Comparison of ENCODE assay signal across 10 cellular contexts in genomic region chr1:221724931-221725605, GRCh38. TPM values are rescaled to one million over a fixed set of nuclear protein-coding genes. Genes with fewer than 3 reads are reported as not detected.
DNase-seq lines count a peak whose midpoint lies in the region; ATAC-seq and TF ChIP-seq lines count a peak whose summit lies in the region.
"Had no signal": no experiment of that assay in that cellular context is flagged by ENCODE, and none has a peak within 500 bp of the region (broad histone marks: within the 10 kb centered on the region; RNA-seq: fewer than 3 reads in every experiment).

No MANE protein-coding gene starts in this region.

- no peak overlapping the region for H2AFZ ChIP-seq in ACC112 (ENCODE audit: low read length, unreplicated experiment)

- DNase-seq in M059J (ENCODE audit: low read depth) = peak; percentile 78
- DNase-seq in body of pancreas = no peak
- DNase-seq in lower lobe of right lung = peak; percentile 60
- no peak for DNase-seq in G401 (ENCODE audit: low spot score)
- no peak for DNase-seq in 8988T
- DNase-seq in NCI-H1105 (lab: John Stamatoyannopoulos, UW) = no peak
- no peak for DNase-seq in WTC11 (ENCODE audit: low spot score)
- DNase-seq: DMS 273 treated with DMSO at 0.1 percent for 48 hours had no signal

- POLR2A ChIA-PET in WTC11 (lab: Charles Lee) = no interaction called here

- no peak for TF ChIP-seq POLR2A in body of pancreas (IDR thresholded peaks at IDR 0.05)

- peak overlapping the region; percentile 84 for H3K27ac ChIP-seq in ACC112 (ENCODE audit: low read depth, low read length)
- H3K27ac ChIP-seq in body of pancreas = peak overlapping the region in 1 of 4 donors; percentile 26
- H3K27ac ChIP-seq in lower lobe of right lung = no peak overlapping the region

- H3K27ac Mint-ChIP-seq in WTC11 = no peak overlapping the region

- intact Hi-C loops in body of pancreas (cut with DNase I) (no loop called here), lower lobe of right lung (cut with DNase I) (no loop called here)

- H3K4me1 ChIP-seq in ACC112 (ENCODE audit: control insufficient read depth, insufficient read depth, low read length, unreplicated experiment) (peaks cover 46% of the 10 kb centered on the region), body of pancreas (peaks cover 42% of the 10 kb centered on the region), lower lobe of right lung (peaks cover 30% of the 10 kb centered on the region)

- H3K9me3 ChIP-seq in body of pancreas = no peaks in the 10 kb centered on the region
- H3K9me3 ChIP-seq in lower lobe of right lung = no peaks in the 10 kb centered on the region
- H3K9me3 ChIP-seq: thoracic aorta had no signal

- peaks cover 28% of the 10 kb centered on the region for H3K9me3 Mint-ChIP-seq in WTC11

- peaks cover 30% of the 10 kb centered on the region for H3K36me3 Mint-ChIP-seq in WTC11

- H3K27me3 Mint-ChIP-seq in WTC11 (ENCODE audit: low read depth) = peaks cover under 1% of the 10 kb centered on the region; the same call in 1 of the 2 replicates

- in situ Hi-C loops in G401 (cut with HindIII; ENCODE audit: low sequenced_read_pairs) = no loop called here

- H3K4me3 Mint-ChIP-seq in WTC11 = no peak overlapping the region

- no peaks in the 10 kb centered on the region for H3K27me3 ChIP-seq in ACC112 (ENCODE audit: insufficient read depth, low read length)
- no peaks in the 10 kb centered on the region for H3K27me3 ChIP-seq in body of pancreas
- no peaks in the 10 kb centered on the region for H3K27me3 ChIP-seq in lower lobe of right lung (ENCODE audit: low read depth)

- WGBS in body of pancreas, 2 donors = 69 to 83% methylated on average over 4 of the region's 4 CpGs

- H3K4me3 ChIP-seq in ACC112 (ENCODE audit: low read depth, low read length) = peak overlapping the region; percentile 49
- no peak overlapping the region for H3K4me3 ChIP-seq in body of pancreas
- H3K4me3 ChIP-seq in lower lobe of right lung = no peak overlapping the region
- H3K4me3 ChIP-seq: thoracic aorta had no signal

- CTCF ChIA-PET in WTC11 (lab: Charles Lee) = no interaction called here

- peaks cover 37% of the 10 kb centered on the region for H3K36me3 ChIP-seq in ACC112 (ENCODE audit: insufficient read depth, low read length)
- no peaks in the 10 kb centered on the region for H3K36me3 ChIP-seq in body of pancreas (replicated peaks in 1 of 2; ENCODE audit: insufficient read depth in 1 of 2, low read depth in 2 of 2)
- no peaks in the 10 kb centered on the region for H3K36me3 ChIP-seq in lower lobe of right lung
- H3K36me3 ChIP-seq: thoracic aorta had no signal

- peaks cover 65% of the 10 kb centered on the region for H3K79me2 ChIP-seq in ACC112 (ENCODE audit: control insufficient read depth, insufficient read depth, low read length, unreplicated experiment)

- no peak for TF ChIP-seq CTCF in body of pancreas (IDR thresholded peaks at IDR 0.05)
- no peak for TF ChIP-seq CTCF in lower lobe of right lung (IDR thresholded peaks at IDR 0.05)
- TF ChIP-seq CTCF in WTC11 (IDR thresholded peaks at IDR 0.05) = no peak

- 0 out of 2 replicates have a peak, but pooled peaks cover 2% of the 10 kb centered on the region for H3K4me1 Mint-ChIP-seq in WTC11

- ATAC-seq in body of pancreas (peak; percentile 58), lower lobe of right lung (peak; percentile 81 to 83), WTC11 (no peak)

TF ChIP-seq in WTC11, 78 proteins besides CTCF, POLR2A, EP300 and RAD21:
- TF ChIP-seq NR2C2 (CRISPR knock-in tag; IDR thresholded peaks at IDR 0.05) (no peak), IRF1 (CRISPR knock-in tag; IDR thresholded peaks at IDR 0.05) (no peak)

RNA-seq across cellular contexts. Expression of gene DUSP10, which starts 16.8 kb away (rescaled TPM):
- total RNA-seq in M059J (2014; rRNA removed; shearing (Covaris generic)) = 44.3 and 51.8 TPM in 2 replicates
- 10 to 100 TPM in 1 of 2 donors, 1 to 10 TPM in 1; 5.4 to 12.2 TPM for total RNA-seq in body of pancreas
- total RNA-seq in lower lobe of right lung = 8.7 TPM
- total RNA-seq in G401 (2014; rRNA removed; shearing (Covaris generic)) = not detected in 2 replicates
- 1.6 to 2.2 TPM (median 2.0 TPM) in 3 replicates for total RNA-seq in WTC11 (2021)

Comparison
In these comparisons a context has a peak if more than half of its experiments do, and no peak if none do; other contexts are left out.
1. DNase-seq: peak in M059J (single experiment) and lower lobe of right lung (single experiment); none in body of pancreas (0 of 4), G401 (single experiment), 8988T (single experiment), NCI-H1105 (single experiment) and WTC11 (single experiment).